Comparison of ENCODE assay signal across 9 cellular contexts in genomic region chr12:53324113-53324778, GRCh38. TPM values are rescaled to one million over a fixed set of nuclear protein-coding genes. Genes with fewer than 3 reads are reported as not detected.
DNase-seq lines count a peak whose midpoint lies in the region; ATAC-seq, FAIRE-seq and TF ChIP-seq lines count a peak whose summit lies in the region.
"Had no signal": no experiment of that assay in that cellular context is flagged by ENCODE, and none has a peak within 500 bp of the region (broad histone marks: within the 10 kb centered on the region; RNA-seq: fewer than 3 reads in every experiment).

No MANE protein-coding gene starts in this region.

- H2AFZ ChIP-seq in K562 (ENCODE audit: low read depth, low read length): peak overlapping the region; percentile 98

- TF ChIP-seq CTCF in GM12875 (IDR thresholded peaks at IDR 0.05; ENCODE audit: borderline replicate concordance, insufficient read depth, low read depth, low read length) (no peak), K562 (IDR thresholded peaks at IDR 0.05 in 2 of 3, conservative IDR thresholded peaks at IDR 0.05 in 1 of 3; ENCODE audit: insufficient read depth in 2 of 3, low read depth in 1 of 3, low read length in 3 of 3) (no peak)

- WGBS in K562 (ENCODE audit: insufficient coverage, low coverage, missing lambda C conversion rate): 4% methylated on average over 28 of the region's 28 CpGs

- peak overlapping the region; percentile 63 for H3K4me3 ChIP-seq in GM12875 (ENCODE audit: low read depth, low read length)
- H3K4me3 ChIP-seq in K562: peak overlapping the region; percentile 51

- peaks cover 31 to 55% of the 10 kb centered on the region in 2 experiments for H3K4me1 ChIP-seq in K562 (replicated peaks in 1 of 2; ENCODE audit: control insufficient read depth in 2 of 2, insufficient read depth in 2 of 2, low read length in 2 of 2)

- in situ Hi-C loops in K562 (cut with MboI): loop anchor here (10.0 kb wide), 1 partner anchor 181 kb away; the partner anchor contains the start of genes NPFF and TARBP2

- POLR2A ChIA-PET in K562 (lab: Yijun Ruan, JAX): interaction anchor here (0.6 to 3.1 kb wide), 14 partner anchors 9 to 177 kb away, joined by 3 to 15 read pairs (median 4); partner anchors contain the start of genes ESPL1 and TARBP2

- peak overlapping the region; percentile 97 for H3K4me2 ChIP-seq in K562 (ENCODE audit: insufficient read depth, low read length)

- intact Hi-C loops in K562 (cut with micrococcal nuclease): loop anchor here (1.0 to 10.0 kb wide), 3 partner anchors 21 to 184 kb away; partner anchors contain the start of gene AMHR2

- H3K27ac ChIP-seq in K562 (ENCODE audit: extremely low read depth, low read depth, low read length): peak overlapping the region; percentile 85

- ATAC-seq in HG03066 (IDR thresholded peaks at IDR 0.05; ENCODE audit: low read depth, unreplicated experiment) (peak; percentile 36), K562 (peak; percentile 55), left lobe of liver (peak; percentile 23), HG03565 (IDR thresholded peaks at IDR 0.05; ENCODE audit: unreplicated experiment) (no peak)

- peaks cover 10% of the 10 kb centered on the region; the same call in 2 of the 3 replicates for H3K36me3 ChIP-seq in K562 (ENCODE audit: control insufficient read depth, insufficient read depth, low read length)

- no peaks in the 10 kb centered on the region for H3K9me3 ChIP-seq in K562 (replicated peaks; ENCODE audit: control insufficient read depth, insufficient read depth, low read depth, low read length)

- H4K20me1 ChIP-seq in K562 (replicated peaks; ENCODE audit: control insufficient read depth, insufficient read depth, low read length): no peaks in the 10 kb centered on the region

- TF ChIP-seq EP300 in K562 (IDR thresholded peaks at IDR 0.05; ENCODE audit: low read length): no peak

- peak overlapping the region; percentile 79 to 95 for H3K9ac ChIP-seq in K562 (ENCODE audit: insufficient read depth in 1 of 2, low read depth in 2 of 2, low read length in 2 of 2)

- peaks cover 4% of the 10 kb centered on the region for H3K9me1 ChIP-seq in K562 (ENCODE audit: control insufficient read depth, insufficient read depth, low read length)

- no TSS peak for BruUV-seq in K562 (replicated peaks; lab: Mats Ljungman, UMichigan)

- FAIRE-seq in K562 (lab: Jason Lieb, UNC): peak; percentile 72
- FAIRE-seq: TTC549 had no signal

- H3K79me2 ChIP-seq in K562 (ENCODE audit: control insufficient read depth, insufficient read depth, low read length): peaks cover 12% of the 10 kb centered on the region

- DNase-seq in T-helper 2 cell (peak in 4 of 5 experiments; percentile 19 to 85 (median 41)), K562 (ENCODE audit: extremely low read depth in 1 of 4, low spot score in 3 of 4) (peak in 2 of 4 experiments; percentile 56 to 80), left lobe of liver (ENCODE audit: low spot score) (peak; percentile 60), RKO (ENCODE audit: low spot score) (no peak)
- DNase-seq in stimulated activated CD4-positive, alpha-beta T cell treated with anti-CD3 and anti-CD28 coated beads, TNF-alpha, amount 100 ng/mL, for 4 hours (ENCODE audit: low read depth in 3 of 3): peak in 2 of 3 experiments; percentile 30 to 33

- TF ChIP-seq POLR2A in K562 (conservative IDR thresholded peaks at IDR 0.05): no peak

- no peaks in the 10 kb centered on the region for H3K27me3 ChIP-seq in K562 (ENCODE audit: control insufficient read depth in 2 of 2, insufficient read depth in 2 of 2, low read length in 2 of 2)

- CTCF ChIA-PET in K562 (lab: Yijun Ruan, JAX; ENCODE audit: low intra/inter-chr PET ratio): interaction anchor here (0.6 to 2.6 kb wide), 8 partner anchors 21 to 299 kb away, joined by 3 to 20 read pairs (median 4); partner anchors contain the start of gene PCBP2

- TF ChIP-seq RAD21 in K562 (CRISPR knock-in tag; conservative IDR thresholded peaks at IDR 0.05 in 1 of 2, IDR thresholded peaks at IDR 0.05 in 1 of 2): no peak

RNA-seq across cellular contexts. Expression of gene AAAS, which starts 2.8 kb away (rescaled TPM):
- total RNA-seq in K562 (2011; cell fraction: chromatin; rRNA removed; ENCODE audit: low replicate concordance): 123 and 253 TPM in 2 replicates
- total RNA-seq in K562 (2011; cell fraction: nucleolus; rRNA removed): 149 and 151 TPM in 2 replicates
- 129 and 138 TPM in 2 replicates for total RNA-seq in K562 (2011; cell fraction: nucleoplasm; rRNA removed)
- total RNA-seq in K562 (2014; rRNA removed) (81.8 and 106 TPM in 2 replicates), K562 (2014; rRNA removed; fragmentation: Illumina TruSeq; extraction: Trizol) (45.1 and 51.9 TPM in 2 replicates), K562 (2015; rRNA removed; fragmentation: Illumina TruSeq; extraction: Trizol) (79.8 and 81.1 TPM in 2 replicates), K562 (2021) (103 and 106 TPM in 2 replicates), left lobe of liver (28.2 TPM)
- polyA plus RNA-seq in K562 (2011; rRNA removed) (80.5 and 110 TPM in 2 replicates), K562 (2014; fragmentation: Illumina TruSeq; extraction: Trizol) (99.6 and 119 TPM in 2 replicates), K562 (2014; fragmentation: Nextera tagmentation; extraction: Ambion mirVana) (100 to 1,000 TPM; 124 to 157 TPM), K562 (2014; rRNA removed) (95.9 and 103 TPM in 2 replicates)
- 148 and 158 TPM in 2 replicates for polyA plus RNA-seq in K562 (2011; cell fraction: cytosol; rRNA removed)
- polyA plus RNA-seq in K562 (2011; cell fraction: nucleus; rRNA removed): 427 and 439 TPM in 2 replicates
- polyA plus RNA-seq in K562 (2012): 85.9 and 108 TPM in 2 replicates
- 91.3 and 115 TPM in 2 replicates for polyA minus RNA-seq in K562 (2011; rRNA and poly(A)+ RNA removed)
- 75.9 and 85.9 TPM in 2 replicates for polyA minus RNA-seq in K562 (2011; cell fraction: cytosol; rRNA and poly(A)+ RNA removed)
- polyA minus RNA-seq in K562 (2011; cell fraction: nucleus; rRNA and poly(A)+ RNA removed): 62.5 and 105 TPM in 2 replicates

RNA-seq across cellular contexts. Expression of gene SP7, which starts 11.9 kb away (rescaled TPM):
- total RNA-seq in K562 (2011; cell fraction: chromatin; rRNA removed; ENCODE audit: low replicate concordance): not detected in 2 replicates
- not detected in 2 replicates for total RNA-seq in K562 (2011; cell fraction: nucleolus; rRNA removed)
- not detected in 2 replicates for total RNA-seq in K562 (2011; cell fraction: nucleoplasm; rRNA removed)
- not detected in 2 replicates for total RNA-seq in K562 (2014; rRNA removed)
- not detected in 2 replicates for total RNA-seq in K562 (2014; rRNA removed; fragmentation: Illumina TruSeq; extraction: Trizol)
- total RNA-seq in K562 (2015; rRNA removed; fragmentation: Illumina TruSeq; extraction: Trizol): not detected in 2 replicates
- total RNA-seq in K562 (2021): not detected in 2 replicates
- 0.03 and 0.04 TPM in 2 replicates for polyA plus RNA-seq in K562 (2011; rRNA removed)
- 0.04 TPM in 1 of 2 replicates, not detected in the other for polyA plus RNA-seq in K562 (2011; cell fraction: cytosol; rRNA removed)
- polyA plus RNA-seq in K562 (2011; cell fraction: nucleus; rRNA removed): 0.04 TPM in 1 of 2 replicates, not detected in the other
- 0.04 and 0.07 TPM in 2 replicates for polyA plus RNA-seq in K562 (2012)
- not detected in 2 replicates for polyA plus RNA-seq in K562 (2014; fragmentation: Illumina TruSeq; extraction: Trizol)
- not detected for polyA plus RNA-seq in K562 (2014; fragmentation: Nextera tagmentation; extraction: Ambion mirVana)
- not detected in 2 replicates for polyA plus RNA-seq in K562 (2014; rRNA removed)
- polyA minus RNA-seq in K562 (2011; rRNA and poly(A)+ RNA removed): not detected in 2 replicates
- not detected in 2 replicates for polyA minus RNA-seq in K562 (2011; cell fraction: cytosol; rRNA and poly(A)+ RNA removed)
- not detected in 2 replicates for polyA minus RNA-seq in K562 (2011; cell fraction: nucleus; rRNA and poly(A)+ RNA removed)
- not detected for total RNA-seq in left lobe of liver

RNA-seq across cellular contexts. Expression of gene MYG1, which starts 24.8 kb away (rescaled TPM):
- total RNA-seq in K562 (2011; cell fraction: chromatin; rRNA removed; ENCODE audit: low replicate concordance): 23.2 and 63.0 TPM in 2 replicates
- total RNA-seq in K562 (2011; cell fraction: nucleolus; rRNA removed): 28.3 and 35.0 TPM in 2 replicates
- total RNA-seq in K562 (2011; cell fraction: nucleoplasm; rRNA removed): 24.2 and 34.6 TPM in 2 replicates
- 1.8 and 2.9 TPM in 2 replicates for total RNA-seq in K562 (2014; rRNA removed)
- total RNA-seq in K562 (2014; rRNA removed; fragmentation: Illumina TruSeq; extraction: Trizol): 0.86 and 1.1 TPM in 2 replicates
- 3.0 and 3.3 TPM in 2 replicates for total RNA-seq in K562 (2015; rRNA removed; fragmentation: Illumina TruSeq; extraction: Trizol)
- total RNA-seq in K562 (2021): 3.9 and 4.6 TPM in 2 replicates
- 3.0 and 7.2 TPM in 2 replicates for polyA plus RNA-seq in K562 (2011; rRNA removed)
- 2.8 and 4.9 TPM in 2 replicates for polyA plus RNA-seq in K562 (2011; cell fraction: cytosol; rRNA removed)
- 39.1 and 39.9 TPM in 2 replicates for polyA plus RNA-seq in K562 (2011; cell fraction: nucleus; rRNA removed)
- polyA plus RNA-seq in K562 (2012): 2.3 and 8.9 TPM in 2 replicates
- 1.7 and 2.1 TPM in 2 replicates for polyA plus RNA-seq in K562 (2014; fragmentation: Illumina TruSeq; extraction: Trizol)
- 1 to 10 TPM in 1 of 2 experiments, under 1 TPM in 1; 0.45 to 1.3 TPM for polyA plus RNA-seq in K562 (2014; fragmentation: Nextera tagmentation; extraction: Ambion mirVana)
- polyA plus RNA-seq in K562 (2014; rRNA removed): 4.9 and 5.6 TPM in 2 replicates
- 3.0 and 4.4 TPM in 2 replicates for polyA minus RNA-seq in K562 (2011; rRNA and poly(A)+ RNA removed)
- polyA minus RNA-seq in K562 (2011; cell fraction: cytosol; rRNA and poly(A)+ RNA removed): 2.0 and 4.0 TPM in 2 replicates
- polyA minus RNA-seq in K562 (2011; cell fraction: nucleus; rRNA and poly(A)+ RNA removed): 8.6 and 11.4 TPM in 2 replicates
- total RNA-seq in left lobe of liver: 24.0 TPM

RNA-seq across cellular contexts. Expression of gene PFDN5, which starts 28.9 kb away (rescaled TPM):
- total RNA-seq in K562 (2011; cell fraction: chromatin; rRNA removed; ENCODE audit: low replicate concordance): 274 and 406 TPM in 2 replicates
- 346 and 363 TPM in 2 replicates for total RNA-seq in K562 (2011; cell fraction: nucleolus; rRNA removed)
- total RNA-seq in K562 (2011; cell fraction: nucleoplasm; rRNA removed): 389 and 520 TPM in 2 replicates
- 395 and 475 TPM in 2 replicates for total RNA-seq in K562 (2014; rRNA removed)
- total RNA-seq in K562 (2014; rRNA removed; fragmentation: Illumina TruSeq; extraction: Trizol): 742 and 748 TPM in 2 replicates
- total RNA-seq in K562 (2015; rRNA removed; fragmentation: Illumina TruSeq; extraction: Trizol): 576 and 603 TPM in 2 replicates
- 361 and 366 TPM in 2 replicates for total RNA-seq in K562 (2021)
- 988 and 1,156 TPM in 2 replicates for polyA plus RNA-seq in K562 (2011; rRNA removed)
- 581 and 1,108 TPM in 2 replicates for polyA plus RNA-seq in K562 (2011; cell fraction: cytosol; rRNA removed)
- polyA plus RNA-seq in K562 (2011; cell fraction: nucleus; rRNA removed): 677 and 1,297 TPM in 2 replicates
- 482 and 595 TPM in 2 replicates for polyA plus RNA-seq in K562 (2012)
- 540 and 563 TPM in 2 replicates for polyA plus RNA-seq in K562 (2014; fragmentation: Illumina TruSeq; extraction: Trizol)
- polyA plus RNA-seq in K562 (2014; fragmentation: Nextera tagmentation; extraction: Ambion mirVana): 1,000 to 10,000 TPM; 1,505 to 1,636 TPM
- polyA plus RNA-seq in K562 (2014; rRNA removed): 707 and 867 TPM in 2 replicates
- 355 and 476 TPM in 2 replicates for polyA minus RNA-seq in K562 (2011; rRNA and poly(A)+ RNA removed)
- 76.3 and 107 TPM in 2 replicates for polyA minus RNA-seq in K562 (2011; cell fraction: cytosol; rRNA and poly(A)+ RNA removed)
- polyA minus RNA-seq in K562 (2011; cell fraction: nucleus; rRNA and poly(A)+ RNA removed): 102 and 229 TPM in 2 replicates
- total RNA-seq in left lobe of liver: 114 TPM

RNA-seq across cellular contexts. Expression of gene SP1, which starts 55.7 kb away (rescaled TPM):
- 65.4 and 90.5 TPM in 2 replicates for total RNA-seq in K562 (2011; cell fraction: chromatin; rRNA removed; ENCODE audit: low replicate concordance)
- 29.7 and 34.7 TPM in 2 replicates for total RNA-seq in K562 (2011; cell fraction: nucleolus; rRNA removed)
- total RNA-seq in K562 (2011; cell fraction: nucleoplasm; rRNA removed): 46.8 and 54.4 TPM in 2 replicates
- total RNA-seq in K562 (2014; rRNA removed) (31.5 and 32.2 TPM in 2 replicates), K562 (2014; rRNA removed; fragmentation: Illumina TruSeq; extraction: Trizol) (44.0 and 47.9 TPM in 2 replicates), K562 (2015; rRNA removed; fragmentation: Illumina TruSeq; extraction: Trizol) (48.9 and 51.7 TPM in 2 replicates), K562 (2021) (62.2 and 65.5 TPM in 2 replicates), left lobe of liver (24.5 TPM)
- polyA plus RNA-seq in K562 (2011; rRNA removed) (41.6 and 64.9 TPM in 2 replicates), K562 (2014; fragmentation: Illumina TruSeq; extraction: Trizol) (38.7 and 47.4 TPM in 2 replicates), K562 (2014; fragmentation: Nextera tagmentation; extraction: Ambion mirVana) (10 to 100 TPM in 1 of 2 experiments, 1 to 10 TPM in 1; 8.0 to 12.3 TPM), K562 (2014; rRNA removed) (25.5 and 28.2 TPM in 2 replicates)
- 55.5 and 56.9 TPM in 2 replicates for polyA plus RNA-seq in K562 (2011; cell fraction: cytosol; rRNA removed)
- polyA plus RNA-seq in K562 (2011; cell fraction: nucleus; rRNA removed): 49.9 and 53.7 TPM in 2 replicates
- polyA plus RNA-seq in K562 (2012): 23.7 and 26.5 TPM in 2 replicates
- polyA minus RNA-seq in K562 (2011; rRNA and poly(A)+ RNA removed): 140 and 156 TPM in 2 replicates
- polyA minus RNA-seq in K562 (2011; cell fraction: cytosol; rRNA and poly(A)+ RNA removed): 64.3 and 64.4 TPM in 2 replicates
- 19.3 and 32.3 TPM in 2 replicates for polyA minus RNA-seq in K562 (2011; cell fraction: nucleus; rRNA and poly(A)+ RNA removed)
